In the genomic region with DNA sequence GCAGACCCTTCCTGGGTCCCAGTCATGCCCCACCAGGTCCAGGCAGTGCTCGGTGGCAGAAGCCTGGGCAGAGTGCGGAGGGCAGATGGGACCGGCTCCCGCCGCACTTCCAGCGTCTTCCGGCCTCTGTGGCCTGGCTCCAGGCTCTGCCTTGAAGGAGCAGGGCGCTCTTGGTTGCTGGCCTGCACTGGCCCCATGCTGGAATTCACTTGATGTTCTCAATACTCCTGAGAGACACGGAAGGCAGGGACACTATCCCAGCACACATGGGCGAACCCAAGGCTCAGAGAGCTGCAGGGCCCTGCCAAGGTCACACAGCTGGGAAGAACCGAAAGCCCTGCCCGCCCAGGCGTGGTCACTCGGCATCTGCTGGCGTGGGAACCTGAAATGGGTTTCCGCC, we compare ENCODE assay signal across 18 cellular contexts.
"Had no signal": no experiment of that assay in that cellular context is flagged by ENCODE, and none has a peak within 500 bp of the region (broad histone marks: within the 10 kb centered on the region; RNA-seq: fewer than 3 reads in every experiment).

No MANE protein-coding gene starts in this region.

- H3K36me3 ChIP-seq: esophagus squamous epithelium, gastroesophageal sphincter, heart left ventricle, neural progenitor cell, upper lobe of right lung had no signal

- FAIRE-seq: colon had no signal

- DNase-seq: activated CD4-positive, alpha-beta T cell treated with anti-CD3 and anti-CD28 coated beads for 1 hour; activated CD4-positive, alpha-beta T cell treated with anti-CD3 and anti-CD28 coated beads, Interleukin-2, amount 50 U/mL, for 1 hour; activated CD8-positive, alpha-beta T cell treated with anti-CD3 and anti-CD28 coated beads, Interleukin-2, amount 10 ng/mL, durations not matched to agents 7 days and 5 days; activated gamma-delta T cell; effector memory CD8-positive, alpha-beta T cell; esophagus squamous epithelium; retina; stimulated activated CD4-positive, alpha-beta T cell treated with anti-CD3 and anti-CD28 coated beads, Interleukin-4, amount 100 ng/mL, for 24 hours; stimulated activated naive CD8-positive, alpha-beta T cell treated with anti-CD3 and anti-CD28 coated beads, Interleukin-15, Interleukin-2, amounts not matched to agents 100 U/mL and 50 U/mL, for 24 hours; T-helper 9 cell; upper lobe of right lung had no signal

- H3K4me3 ChIP-seq: dorsolateral prefrontal cortex, esophagus squamous epithelium, gastroesophageal sphincter, heart left ventricle, lung, neural progenitor cell, upper lobe of right lung had no signal

- H3K9ac ChIP-seq: neural progenitor cell had no signal

- H3K4me1 ChIP-seq: esophagus squamous epithelium, gastroesophageal sphincter, heart left ventricle, neural progenitor cell, upper lobe of right lung had no signal

- H3K4me2 ChIP-seq: neural progenitor cell had no signal

- H2AFZ ChIP-seq: neural progenitor cell had no signal

- H3K27me3 ChIP-seq: dorsolateral prefrontal cortex, gastroesophageal sphincter, heart left ventricle, neural progenitor cell, upper lobe of right lung had no signal

- H3K9me3 ChIP-seq: esophagus squamous epithelium, gastroesophageal sphincter, heart left ventricle, upper lobe of right lung had no signal

- H3K27ac ChIP-seq: dorsolateral prefrontal cortex, esophagus squamous epithelium, gastroesophageal sphincter, heart left ventricle, neural progenitor cell, upper lobe of right lung had no signal

- ATAC-seq: activated CD8-positive, alpha-beta T cell treated with anti-CD3 and anti-CD28 coated beads, Interleukin-2, amount 10 ng/mL, durations not matched to agents 7 days and 5 days; effector memory CD8-positive, alpha-beta T cell; gastroesophageal sphincter; heart left ventricle; naive thymus-derived CD8-positive, alpha-beta T cell; stimulated activated naive CD8-positive, alpha-beta T cell treated with anti-CD3 and anti-CD28 coated beads, Interleukin-15, Interleukin-2, amounts not matched to agents 100 U/mL and 50 U/mL, for 24 hours; upper lobe of right lung had no signal
